ENCODE assay signal across 9 cellular contexts in genomic region chr13:27130223-27131015, GRCh38. TPM values are rescaled to one million over a fixed set of nuclear protein-coding genes. Genes with fewer than 3 reads are reported as not detected.
DNase-seq lines count a peak whose midpoint lies in the region; ATAC-seq, FAIRE-seq and TF ChIP-seq lines count a peak whose summit lies in the region.
"Had no signal": no experiment of that assay in that cellular context is flagged by ENCODE, and none has a peak within 500 bp of the region (broad histone marks: within the 10 kb centered on the region; RNA-seq: fewer than 3 reads in every experiment).

No MANE protein-coding gene starts in this region.

- ATAC-seq in pancreas (peak in 3 of 4 donors; percentile 24 to 49 (median 27)), GM18519 (IDR thresholded peaks at IDR 0.05; ENCODE audit: low FRiP score, unreplicated experiment) (no peak), GM18873 (IDR thresholded peaks at IDR 0.05; ENCODE audit: low FRiP score, unreplicated experiment) (no peak)

- peak overlapping the region; percentile 53 for H3K27ac ChIP-seq in GM23248
- 0 out of 4 replicates have a peak overlapping the region, but pooled peaks of 1 of the 2 experiments have one; percentile 6 for H3K27ac ChIP-seq in SK-N-SH (ENCODE audit: low read depth in 2 of 2, low read length in 1 of 2)
- no peak overlapping the region for H3K27ac ChIP-seq in pancreas

- peak; percentile 59 for DNase-seq in GM23248
- no peak for DNase-seq in SK-N-SH
- DNase-seq in epithelial cell of proximal tubule (ENCODE audit: low read depth): peak; percentile 75
- DNase-seq in pancreas: no peak
- DNase-seq in NK-92 (lab: John Stamatoyannopoulos, UW; ENCODE audit: unreplicated experiment): no peak
- no peak for DNase-seq in hypothalamus (lab: John Stamatoyannopoulos, UW)
- DNase-seq: NCI-H2171 had no signal

- intact Hi-C loops in pancreas (cut with DNase I): no loop called here

- H3K9me2 ChIP-seq in GM23248 (ENCODE audit: insufficient read depth) (no peaks in the 10 kb centered on the region), SK-N-SH (no peaks in the 10 kb centered on the region)

- TF ChIP-seq EP300 in SK-N-SH (IDR thresholded peaks at IDR 0.05; ENCODE audit: borderline replicate concordance in 1 of 2, low read depth in 1 of 2, low read length in 1 of 2): no peak

- H3F3A ChIP-seq in GM23248 (ENCODE audit: insufficient read depth): peaks cover 32% of the 10 kb centered on the region
- no peaks in the 10 kb centered on the region for H3F3A ChIP-seq in SK-N-SH (replicated peaks; ENCODE audit: insufficient read depth)

- H3K9me3 ChIP-seq in GM23248 (ENCODE audit: low read depth): no peaks in the 10 kb centered on the region
- H3K9me3 ChIP-seq in SK-N-SH: no peaks in the 10 kb centered on the region
- no peaks in the 10 kb centered on the region for H3K9me3 ChIP-seq in pancreas

- no peak for TF ChIP-seq RAD21 in SK-N-SH (IDR thresholded peaks at IDR 0.05; ENCODE audit: low read length)

- H3K4me2 ChIP-seq in GM23248 (ENCODE audit: unreplicated experiment) (peak overlapping the region; percentile 48), SK-N-SH (no peak overlapping the region)

- peak overlapping the region; percentile 3 for H3K9ac ChIP-seq in GM23248
- no peak overlapping the region for H3K9ac ChIP-seq in SK-N-SH

- 18 to 22% methylated on average over 7 of the region's 7 CpGs for WGBS in GM23248 (ENCODE audit: low coverage in 1 of 2, low lambda C conversion rate in 2 of 2, missing lambda C conversion rate in 2 of 2), 2 experiments
- 59% methylated on average over 7 of the region's 7 CpGs for WGBS in SK-N-SH (ENCODE audit: low lambda C conversion rate)
- WGBS in pancreas, 2 donors: 76 to 81% methylated on average over 7 of the region's 7 CpGs

- no peak for TF ChIP-seq CTCF in SK-N-SH (IDR thresholded peaks at IDR 0.05)
- no peak for TF ChIP-seq CTCF in epithelial cell of proximal tubule (conservative IDR thresholded peaks at IDR 0.05; ENCODE audit: low read depth, low read length)
- no peak for TF ChIP-seq CTCF in pancreas (IDR thresholded peaks at IDR 0.05)

- H3K79me2 ChIP-seq in GM23248 (ENCODE audit: insufficient read depth) (peaks cover 100% of the 10 kb centered on the region), SK-N-SH (ENCODE audit: insufficient read depth) (peaks cover 100% of the 10 kb centered on the region)

- no peaks in the 10 kb centered on the region for H3K27me3 ChIP-seq in GM23248 (replicated peaks; ENCODE audit: insufficient read depth)
- no peaks in the 10 kb centered on the region for H3K27me3 ChIP-seq in SK-N-SH (ENCODE audit: insufficient read depth)
- no peaks in the 10 kb centered on the region for H3K27me3 ChIP-seq in pancreas

- POLR2A ChIA-PET in SK-N-SH (lab: Yijun Ruan, JAX): no interaction called here

- H3K4me3 ChIP-seq in GM23248 (peak overlapping the region; percentile 16), SK-N-SH (ENCODE audit: low read depth in 2 of 2, low read length in 1 of 2) (no peak overlapping the region), epithelial cell of proximal tubule (ENCODE audit: low read depth, low read length) (no peak overlapping the region), pancreas (no peak overlapping the region)

- H3K4me1 ChIP-seq in GM23248 (ENCODE audit: insufficient read depth) (peaks cover 28% of the 10 kb centered on the region), SK-N-SH (ENCODE audit: control insufficient read depth in 1 of 2, insufficient read depth in 2 of 2, low read depth in 1 of 2, low read length in 1 of 2) (no peaks in the 10 kb centered on the region; a peak in 1 of 4 replicates), pancreas (peaks cover 7 to 15% (median 10%) of the 10 kb centered on the region in 3 donors)

- FAIRE-seq in pancreas (lab: Jason Lieb, UNC): no peak

- H2AFZ ChIP-seq in GM23248: no peak overlapping the region
- H2AFZ ChIP-seq in SK-N-SH (ENCODE audit: low read depth): no peak overlapping the region

- CTCF ChIA-PET in SK-N-SH (lab: Yijun Ruan, JAX): interaction anchor here (0.7 to 0.8 kb wide), 2 partner anchors 10 to 145 kb away, joined by 3 read pairs; no protein-coding TSS in a partner anchor

- in situ Hi-C loops in GM23248 (cut with MboI): no loop called here

- H3K36me3 ChIP-seq in GM23248 (ENCODE audit: low read depth) (no peaks in the 10 kb centered on the region), SK-N-SH (replicated peaks in 1 of 2; ENCODE audit: control insufficient read depth in 1 of 2, insufficient read depth in 2 of 2, low read length in 1 of 2) (peaks cover 0 to 6% of the 10 kb centered on the region in 2 experiments), pancreas (no peaks in the 10 kb centered on the region)

- H4K20me1 ChIP-seq in GM23248 (ENCODE audit: insufficient read depth) (peaks cover 11% of the 10 kb centered on the region), SK-N-SH (ENCODE audit: insufficient read depth) (peaks cover 47% of the 10 kb centered on the region)

TF ChIP-seq in SK-N-SH, 30 proteins besides CTCF, POLR2A, EP300 and RAD21:
- TF ChIP-seq JUND (IDR thresholded peaks at IDR 0.05) (peak; percentile 34; the same call in 1 of the 2 replicates), FOSL2 (IDR thresholded peaks at IDR 0.05; ENCODE audit: borderline replicate concordance, low read depth) (peak; percentile 28; the same call in 1 of the 2 replicates), PBX3 (IDR thresholded peaks at IDR 0.05) (0 out of 2 replicates have a peak, but pooled peaks have one; percentile 4), MXI1 (IDR thresholded peaks at IDR 0.05; ENCODE audit: low read depth, low read length) (no peak)

RNA-seq across cellular contexts. Expression of gene USP12, which starts 41.2 kb away (rescaled TPM):
- 18.9 and 21.8 TPM in 2 replicates for total RNA-seq in GM23248 (2014; rRNA removed; shearing (Covaris generic))
- 16.0 and 16.7 TPM in 2 replicates for polyA plus RNA-seq in GM23248 (2016; fragmentation: Nextera tagmentation; extraction: Ambion mirVana)
- 5.0 and 6.3 TPM in 2 replicates for polyA plus RNA-seq in SK-N-SH (2012; rRNA removed)
- polyA plus RNA-seq in SK-N-SH (2012; cell fraction: cytosol; rRNA removed): 9.3 and 12.2 TPM in 2 replicates
- polyA plus RNA-seq in SK-N-SH (2012; cell fraction: nucleus; rRNA removed): 2.5 and 5.2 TPM in 2 replicates
- 14.1 and 18.4 TPM in 2 replicates for total RNA-seq in epithelial cell of proximal tubule
- total RNA-seq in pancreas: 10 to 100 TPM in 2 of 6 donors, 1 to 10 TPM in 4; 8.6 to 18.9 (median 9.4) TPM
- polyA plus RNA-seq in pancreas: 1 to 10 TPM; 3.9 to 9.9 TPM

Comparison
In these comparisons a context has a peak if more than half of its experiments do, and no peak if none do; other contexts are left out.
1. DNase-seq: peak in GM23248 (single experiment) and epithelial cell of proximal tubule (single experiment); none in SK-N-SH (single experiment), pancreas (0 of 6), NK-92 (single experiment) and hypothalamus (0 of 51).
2. ATAC-seq: peak in pancreas (3 of 4); none in GM18519 (single experiment) and GM18873 (single experiment).